11 cellular contexts compared by ENCODE assay signal in the genomic region with DNA sequence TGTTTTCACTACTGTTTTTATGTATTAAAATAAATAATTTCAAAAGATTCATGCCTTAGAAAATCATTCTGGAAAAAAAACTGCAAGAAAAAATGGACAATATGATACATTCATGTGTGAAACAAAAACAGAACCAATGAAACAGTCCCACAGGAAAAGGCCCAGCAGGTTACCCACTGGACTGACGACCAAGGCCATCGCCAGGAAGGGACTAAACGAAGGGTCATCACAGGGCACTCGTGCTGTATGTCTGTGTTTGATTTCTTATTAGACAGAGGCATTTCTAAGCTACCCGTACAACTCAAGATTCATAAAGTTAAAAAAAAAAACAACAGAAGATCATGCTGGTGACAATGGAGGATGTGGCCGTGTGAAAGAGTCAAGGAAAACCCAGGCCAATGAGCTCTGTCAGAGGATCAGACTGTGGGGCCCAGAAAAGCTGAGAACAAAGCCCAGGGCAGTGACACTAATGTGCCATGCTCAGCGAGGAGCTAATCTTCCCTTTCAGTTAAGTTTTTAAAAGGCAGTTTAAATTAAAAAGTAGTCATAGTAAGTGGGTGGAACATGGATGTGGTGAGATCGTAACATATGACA. TPM values are rescaled to one million over a fixed set of nuclear protein-coding genes. Genes with fewer than 3 reads are reported as not detected.
DNase-seq lines count a peak whose midpoint lies in the region; ATAC-seq, FAIRE-seq and TF ChIP-seq lines count a peak whose summit lies in the region.
"Had no signal": no experiment of that assay in that cellular context is flagged by ENCODE, and none has a peak within 500 bp of the region (broad histone marks: within the 10 kb centered on the region; RNA-seq: fewer than 3 reads in every experiment).

No MANE protein-coding gene starts in this region.

- peaks cover 7% of the 10 kb centered on the region for H3K36me3 Mint-ChIP-seq in CD4-positive, alpha-beta T cell (ENCODE audit: low read depth)

- FAIRE-seq in HTR-8/SVneo (lab: Jason Lieb, UNC) = no peak

- H3K27ac ChIP-seq in CD4-positive, alpha-beta T cell (ENCODE audit: low read depth, low read length) = peak overlapping the region; percentile 95
- peak overlapping the region; percentile 43 for H3K27ac ChIP-seq in OCI-LY3 (ENCODE audit: low read length)
- H3K27ac ChIP-seq in effector memory CD4-positive, alpha-beta T cell (ENCODE audit: insufficient read depth, low read length, poor library complexity, severe bottlenecking) = peak overlapping the region; percentile 89
- H3K27ac ChIP-seq in parathyroid adenoma = peak overlapping the region; percentile 50
- H3K27ac ChIP-seq: foreskin keratinocyte, ovary, PC-9 had no signal

- no peak overlapping the region; the same call in 1 of the 2 replicates for H2AFZ ChIP-seq in OCI-LY3 (ENCODE audit: low read depth, low read length)
- H2AFZ ChIP-seq in parathyroid adenoma = no peak overlapping the region
- H2AFZ ChIP-seq: PC-9 had no signal

- no peaks in the 10 kb centered on the region for H3K27me3 Mint-ChIP-seq in CD4-positive, alpha-beta T cell

- ATAC-seq in CD4-positive, alpha-beta T cell (ENCODE audit: poor library complexity) = no peak
- no peak for ATAC-seq in GM21786 (IDR thresholded peaks at IDR 0.05; ENCODE audit: unreplicated experiment)
- ATAC-seq in GM18520 (IDR thresholded peaks at IDR 0.05; ENCODE audit: unreplicated experiment) = no peak
- ATAC-seq in GM19324 (IDR thresholded peaks at IDR 0.05; ENCODE audit: low FRiP score, unreplicated experiment) = no peak
- ATAC-seq: foreskin keratinocyte had no signal

- no peaks in the 10 kb centered on the region for H4K20me1 ChIP-seq in OCI-LY3 (ENCODE audit: insufficient read depth, low read length)

- H3K4me3 ChIP-seq in OCI-LY3 (ENCODE audit: low read length) = peak overlapping the region; percentile 56
- H3K4me3 ChIP-seq in effector memory CD4-positive, alpha-beta T cell (ENCODE audit: insufficient read depth, low read depth, low read length, poor library complexity, severe bottlenecking) = no peak overlapping the region
- no peak overlapping the region for H3K4me3 ChIP-seq in parathyroid adenoma (ENCODE audit: low read depth, low read length)
- H3K4me3 ChIP-seq: ovary, PC-9 had no signal

- peak overlapping the region; percentile 85 for H3K4me3 Mint-ChIP-seq in CD4-positive, alpha-beta T cell

- H3K27ac Mint-ChIP-seq in CD4-positive, alpha-beta T cell = peak overlapping the region; percentile 95

- H3K79me2 ChIP-seq in OCI-LY3 (ENCODE audit: low read length) (no peaks in the 10 kb centered on the region), parathyroid adenoma (peaks cover 3% of the 10 kb centered on the region)

- CTCF ChIA-PET in CD4-positive, alpha-beta T cell (lab: Charles Lee) = interaction anchor here (0.8 to 7.3 kb wide), 8 partner anchors 13 to 168 kb away, joined by 3 to 105 read pairs (median 4); a partner anchor contains a TSS

- H3K4me2 ChIP-seq in OCI-LY3 (ENCODE audit: low read length) (peak overlapping the region; percentile 76), parathyroid adenoma (ENCODE audit: low read length) (no peak overlapping the region)
- H3K4me2 ChIP-seq: PC-9 had no signal

- no peaks in the 10 kb centered on the region for H3K9me3 Mint-ChIP-seq in CD4-positive, alpha-beta T cell

- no peak for TF ChIP-seq CTCF in CD4-positive, alpha-beta T cell (IDR thresholded peaks at IDR 0.05)
- no peak for TF ChIP-seq CTCF in OCI-LY3 (IDR thresholded peaks at IDR 0.05; ENCODE audit: low read depth, low read length)
- TF ChIP-seq CTCF in parathyroid adenoma (IDR thresholded peaks at IDR 0.05) = no peak

- H3K9ac ChIP-seq in OCI-LY3 (ENCODE audit: low read length) = peak overlapping the region; percentile 52; the same call in 1 of the 2 replicates
- H3K9ac ChIP-seq in parathyroid adenoma = no peak overlapping the region

- H3K36me3 ChIP-seq in OCI-LY3 (replicated peaks; ENCODE audit: low read depth, low read length) (no peaks in the 10 kb centered on the region), parathyroid adenoma (ENCODE audit: control insufficient read depth, insufficient read depth, low read length) (no peaks in the 10 kb centered on the region)
- H3K36me3 ChIP-seq in effector memory CD4-positive, alpha-beta T cell (ENCODE audit: control insufficient read depth, insufficient read depth, low read length) = no peaks in the 10 kb centered on the region
- H3K36me3 ChIP-seq: ovary had no signal

- H3K4me1 ChIP-seq in OCI-LY3 (ENCODE audit: low read length) = peaks cover 55% of the 10 kb centered on the region
- H3K4me1 ChIP-seq in effector memory CD4-positive, alpha-beta T cell (ENCODE audit: control insufficient read depth, insufficient read depth, low read length, poor library complexity, severe bottlenecking) = peaks cover 68% of the 10 kb centered on the region
- H3K4me1 ChIP-seq in parathyroid adenoma = peaks cover 9% of the 10 kb centered on the region

- H3K4me1 Mint-ChIP-seq in CD4-positive, alpha-beta T cell (ENCODE audit: low read depth) = peaks cover 84% of the 10 kb centered on the region

- H3K9me3 ChIP-seq in CD4-positive, alpha-beta T cell (ENCODE audit: control insufficient read depth, low read length) = no peaks in the 10 kb centered on the region
- H3K9me3 ChIP-seq in OCI-LY3 (ENCODE audit: insufficient read depth, low read length) (no peaks in the 10 kb centered on the region; the same call in 1 of the 2 replicates), parathyroid adenoma (ENCODE audit: control insufficient read depth, low read length) (no peaks in the 10 kb centered on the region)
- H3K9me3 ChIP-seq in effector memory CD4-positive, alpha-beta T cell (ENCODE audit: control insufficient read depth, low read length) = no peaks in the 10 kb centered on the region
- H3K9me3 ChIP-seq: ovary had no signal

- H3K27me3 ChIP-seq in CD4-positive, alpha-beta T cell (ENCODE audit: control insufficient read depth, insufficient read depth, low read length) = no peaks in the 10 kb centered on the region
- H3K27me3 ChIP-seq in OCI-LY3 (ENCODE audit: low read depth, low read length) (no peaks in the 10 kb centered on the region), parathyroid adenoma (ENCODE audit: control insufficient read depth, insufficient read depth, low read length) (no peaks in the 10 kb centered on the region)
- no peaks in the 10 kb centered on the region for H3K27me3 ChIP-seq in effector memory CD4-positive, alpha-beta T cell (replicated peaks; ENCODE audit: control insufficient read depth, insufficient read depth, low read length, poor library complexity, severe bottlenecking)
- H3K27me3 ChIP-seq: foreskin keratinocyte, ovary had no signal

- POLR2A ChIA-PET in CD4-positive, alpha-beta T cell (lab: Charles Lee) = interaction anchor here (0.6 to 11.7 kb wide), 22 partner anchors 11 to 218 kb away, joined by 3 to 145 read pairs (median 5); a partner anchor contains a TSS

- no peak for DNase-seq in CD4-positive, alpha-beta T cell
- DNase-seq in effector memory CD4-positive, alpha-beta T cell = no peak
- no peak for DNase-seq in HTR-8/SVneo (ENCODE audit: insufficient read length, low spot score)
- DNase-seq: foreskin keratinocyte, PC-9 had no signal

- intact Hi-C loops in CD4-positive, alpha-beta T cell (cut with DNase I, micrococcal nuclease) = loop anchor here in 1 of 2 experiments (5.0 kb wide), 1 partner anchor 211 kb away; no protein-coding TSS in a partner anchor

RNA-seq across cellular contexts. Expression of a gene that starts 31.8 kb away (rescaled TPM):
- total RNA-seq in CD4-positive, alpha-beta T cell = 10 to 100 TPM; 31.9 to 33.9 TPM

RNA-seq across cellular contexts. Expression of a gene that starts 33.4 kb away (rescaled TPM):
- total RNA-seq in CD4-positive, alpha-beta T cell = 10 to 100 TPM; 15.1 to 17.3 TPM

Comparison
In these comparisons a context has a peak if more than half of its experiments do, and no peak if none do; other contexts are left out.
1. H3K27ac ChIP-seq: peak in every context shown above with its lines; median percentile 95 in CD4-positive, alpha-beta T cell; 89 in effector memory CD4-positive, alpha-beta T cell; 50 in parathyroid adenoma; 43 in OCI-LY3.